ENCODE assay signal across 20 cellular contexts in genomic region chr19:35130761-35131720, GRCh38. TPM values are rescaled to one million over a fixed set of nuclear protein-coding genes. Genes with fewer than 3 reads are reported as not detected.
DNase-seq lines count a peak whose midpoint lies in the region; ATAC-seq and TF ChIP-seq lines count a peak whose summit lies in the region.
"Had no signal": no experiment of that assay in that cellular context is flagged by ENCODE, and none has a peak within 500 bp of the region (broad histone marks: within the 10 kb centered on the region; RNA-seq: fewer than 3 reads in every experiment).

No MANE protein-coding gene starts in this region.

- in situ Hi-C loops in gastrocnemius medialis (cut with MboI; ENCODE audit: low sequenced_read_pairs in 4 of 4) = loop anchor here in 1 of 4 donors (10.0 kb wide), 1 partner anchor 66 kb away; no protein-coding TSS in a partner anchor

- H3K36me3 ChIP-seq in gastrocnemius medialis = no peaks in the 10 kb centered on the region

- peak; percentile 64 for ATAC-seq in left lobe of liver
- ATAC-seq in gastrocnemius medialis = no peak
- ATAC-seq in GM21381 (IDR thresholded peaks at IDR 0.05; ENCODE audit: unreplicated experiment) = no peak
- ATAC-seq in HG02852 (IDR thresholded peaks at IDR 0.05; ENCODE audit: unreplicated experiment) = no peak
- no peak for ATAC-seq in activated T-helper 17 cell treated with anti-CD3 and anti-CD28 coated beads, Interleukin-2, amount 50 U/mL, for 72 hours (replicated peaks)
- ATAC-seq: A549 had no signal

- intact Hi-C loops in gastrocnemius medialis (cut with DNase I; ENCODE audit: low total_unique reads) = no loop called here

- no peaks in the 10 kb centered on the region for H3K27me3 ChIP-seq in gastrocnemius medialis

- H3K27ac Mint-ChIP-seq in activated T-helper 17 cell treated with anti-CD3 and anti-CD28 coated beads, Interleukin-2, amount 50 U/mL, for 72 hours = no peak overlapping the region
- H3K27ac Mint-ChIP-seq: CD4-positive, CD25-positive, alpha-beta regulatory T cell had no signal

- H3K27ac ChIP-seq in C4-2B (peak overlapping the region; percentile 53), cingulate gyrus (ENCODE audit: low read depth, low read length) (peak overlapping the region; percentile 47), gastrocnemius medialis (peak overlapping the region; percentile 91 to 93 (median 93))
- H3K27ac ChIP-seq: HL-60 had no signal

- H3K4me3 Mint-ChIP-seq in activated T-helper 17 cell treated with anti-CD3 and anti-CD28 coated beads, Interleukin-2, amount 50 U/mL, for 72 hours = no peak overlapping the region
- H3K4me3 Mint-ChIP-seq: CD4-positive, CD25-positive, alpha-beta regulatory T cell had no signal

- TF ChIP-seq CTCF in C4-2B (conservative IDR thresholded peaks at IDR 0.05) = no peak
- TF ChIP-seq CTCF in gastrocnemius medialis (IDR thresholded peaks at IDR 0.05 in 4 of 5, conservative IDR thresholded peaks at IDR 0.05 in 1 of 5) = no peak

- DNase-seq in left lobe of liver (ENCODE audit: low spot score) (no peak), gastrocnemius medialis (no peak), midbrain (lab: John Stamatoyannopoulos, UW) (no peak)
- DNase-seq: Caco-2; CD4-positive, CD25-positive, alpha-beta regulatory T cell; DMS153; H7; NCI-H2029; NCI-H2171; NCI-H446 treated with DMSO at 0.1 percent for 48 hours; NK-92 treated with Interleukin-12 subunit alpha and Interleukin-12 subunit beta, amount 100 ng/mL, for 24 hours had no signal

- H3K9me3 ChIP-seq in gastrocnemius medialis = no peaks in the 10 kb centered on the region
- H3K9me3 ChIP-seq: A549, Caco-2 had no signal

- H3K4me1 ChIP-seq in gastrocnemius medialis = peaks cover 22 to 44% of the 10 kb centered on the region in 2 donors

- no peaks in the 10 kb centered on the region for H3K27me3 Mint-ChIP-seq in activated T-helper 17 cell treated with anti-CD3 and anti-CD28 coated beads, Interleukin-2, amount 50 U/mL, for 72 hours

- peaks cover 5% of the 10 kb centered on the region for H3K4me1 Mint-ChIP-seq in activated T-helper 17 cell treated with anti-CD3 and anti-CD28 coated beads, Interleukin-2, amount 50 U/mL, for 72 hours

- no peak for TF ChIP-seq POLR2A in gastrocnemius medialis (IDR thresholded peaks at IDR 0.05)

- no peaks in the 10 kb centered on the region for H3K36me3 Mint-ChIP-seq in activated T-helper 17 cell treated with anti-CD3 and anti-CD28 coated beads, Interleukin-2, amount 50 U/mL, for 72 hours (ENCODE audit: low read depth)
- H3K36me3 Mint-ChIP-seq: CD4-positive, CD25-positive, alpha-beta regulatory T cell had no signal

- peaks cover 8% of the 10 kb centered on the region for H3K9me3 Mint-ChIP-seq in activated T-helper 17 cell treated with anti-CD3 and anti-CD28 coated beads, Interleukin-2, amount 50 U/mL, for 72 hours

- H3K4me3 ChIP-seq in gastrocnemius medialis = no peak overlapping the region
- H3K4me3 ChIP-seq: A549 had no signal

RNA-seq across cellular contexts. Expression of gene LGI4, which starts 3.8 kb away (rescaled TPM):
- total RNA-seq in left lobe of liver (1.9 TPM), gastrocnemius medialis (10 to 100 TPM; 16.1 to 31.5 (median 27.2) TPM)
- total RNA-seq in activated T-helper 17 cell treated with anti-CD3 and anti-CD28 coated beads, Interleukin-2, amount 50 U/mL, for 72 hours = 1 to 10 TPM in 1 of 2 donors, not detected in 1; 1.9 TPM
- total RNA-seq: LHCN-M2 had no signal

RNA-seq across cellular contexts. Expression of gene FXYD1, which starts 7.6 kb away (rescaled TPM):
- total RNA-seq in left lobe of liver (280 TPM), gastrocnemius medialis (100 to 1,000 TPM; 215 to 235 (median 225) TPM)
- under 1 TPM; 0.54 to 0.93 TPM for total RNA-seq in activated T-helper 17 cell treated with anti-CD3 and anti-CD28 coated beads, Interleukin-2, amount 50 U/mL, for 72 hours
- total RNA-seq: Caco-2, LHCN-M2, RPMI7951 had no signal

RNA-seq across cellular contexts. Expression of gene FXYD7, which starts 12.0 kb away (rescaled TPM):
- total RNA-seq in left lobe of liver = 0.60 TPM
- total RNA-seq in gastrocnemius medialis = under 1 TPM in 1 of 4 donors, not detected in 3; 0.40 TPM
- 1 to 10 TPM in 1 of 2 donors, under 1 TPM in 1; 0.40 to 1.4 TPM for total RNA-seq in activated T-helper 17 cell treated with anti-CD3 and anti-CD28 coated beads, Interleukin-2, amount 50 U/mL, for 72 hours
- total RNA-seq: Caco-2, LHCN-M2, RPMI7951 had no signal

RNA-seq across cellular contexts. Expression of gene FXYD3, which starts 15.4 kb away (rescaled TPM):
- total RNA-seq in left lobe of liver = 1.4 TPM
- 10 to 100 TPM in 1 of 4 donors, under 1 TPM in 1, not detected in 2; 0.26 to 13.4 TPM for total RNA-seq in gastrocnemius medialis
- not detected for total RNA-seq in activated T-helper 17 cell treated with anti-CD3 and anti-CD28 coated beads, Interleukin-2, amount 50 U/mL, for 72 hours
- total RNA-seq: CD4-positive, CD25-positive, alpha-beta regulatory T cell; H7; LHCN-M2 had no signal

RNA-seq across cellular contexts. Expression of gene FXYD5, which starts 23.5 kb away (rescaled TPM):
- total RNA-seq in left lobe of liver (7.6 TPM), gastrocnemius medialis (10 to 100 TPM in 3 of 4 donors, 1 to 10 TPM in 1; 5.2 to 23.3 (median 14.3) TPM)
- total RNA-seq in activated T-helper 17 cell treated with anti-CD3 and anti-CD28 coated beads, Interleukin-2, amount 50 U/mL, for 72 hours = 100 to 1,000 TPM; 214 to 257 TPM

Comparison
In these comparisons a context has a peak if more than half of its experiments do, and no peak if none do; other contexts are left out.
1. RNA of gene FXYD1, which starts 7.6 kb away (total RNA-seq): 280 TPM in left lobe of liver (single experiment) and 215 to 235 TPM in gastrocnemius medialis; 0.54 to 0.93 TPM in activated T-helper 17 cell treated with anti-CD3 and anti-CD28 coated beads, Interleukin-2, amount 50 U/mL, for 72 hours; every median in the first group is over 100 times any median in the second.
2. Peak in every context shown above with its lines, with median percentiles within 50 percentile points of each other: H3K27ac ChIP-seq.